ENCODE assay signal across 17 cellular contexts in the genomic region with DNA sequence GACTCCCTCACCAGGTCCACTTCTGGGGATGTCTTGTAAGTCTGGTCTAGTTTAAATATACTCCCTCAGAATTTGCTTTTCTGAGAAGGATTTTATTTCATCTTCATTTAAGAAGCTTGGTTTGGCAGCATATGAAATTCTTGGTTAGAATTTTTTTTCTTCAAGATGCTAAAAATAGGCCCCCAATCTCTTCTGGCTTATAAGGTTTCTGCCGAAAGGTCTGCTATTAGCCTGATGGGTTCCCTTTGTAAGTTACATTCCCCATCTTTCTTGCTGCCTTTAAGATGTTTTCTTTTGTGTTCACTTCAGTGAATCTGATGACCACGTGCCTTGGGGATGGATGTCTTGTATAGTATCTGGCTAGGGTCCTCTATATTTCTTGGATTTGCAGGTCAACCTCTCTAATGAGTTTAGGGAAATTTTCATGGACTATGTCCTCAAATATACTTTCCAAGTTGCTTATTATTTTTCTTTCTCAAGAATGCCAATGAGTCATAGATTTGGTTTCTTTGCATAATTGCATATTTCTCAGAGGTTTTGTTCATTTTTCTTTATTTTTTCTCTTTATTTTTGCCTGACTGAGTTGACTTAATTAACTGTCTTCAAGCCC. TPM values are rescaled to one million over a fixed set of nuclear protein-coding genes. Genes with fewer than 3 reads are reported as not detected.
A peak's percentile ranks its signal among the peaks of the same experiment; 100 is the strongest.
DNase-seq lines count a peak whose midpoint lies in the region; ATAC-seq and TF ChIP-seq lines count a peak whose summit lies in the region.
"Had no signal": no experiment of that assay in that cellular context is flagged by ENCODE, and none has a peak within 500 bp of the region (broad histone marks: within the 10 kb centered on the region; RNA-seq: fewer than 3 reads in every experiment).

No MANE protein-coding gene starts in this region.

- no peaks in the 10 kb centered on the region for H3K27me3 Mint-ChIP-seq in activated naive CD8-positive, alpha-beta T cell treated with anti-CD3 and anti-CD28 coated beads for 36 hours

- H3K27me3 ChIP-seq in ascending aorta (no peaks in the 10 kb centered on the region), esophagus muscularis mucosa (no peaks in the 10 kb centered on the region)

- H3K9me3 Mint-ChIP-seq in activated naive CD8-positive, alpha-beta T cell treated with anti-CD3 and anti-CD28 coated beads for 36 hours: peaks cover 10% of the 10 kb centered on the region

- TF ChIP-seq POLR2A in esophagus muscularis mucosa (IDR thresholded peaks at IDR 0.05; ENCODE audit: low read depth): no peak

- no peak overlapping the region for H3K4me3 ChIP-seq in ascending aorta
- no peak overlapping the region for H3K4me3 ChIP-seq in esophagus muscularis mucosa
- H3K4me3 ChIP-seq: A549, SK-N-MC had no signal

- no peak for TF ChIP-seq EP300 in esophagus muscularis mucosa (IDR thresholded peaks at IDR 0.05)

- peaks cover 11% of the 10 kb centered on the region for H3K36me3 Mint-ChIP-seq in activated naive CD8-positive, alpha-beta T cell treated with anti-CD3 and anti-CD28 coated beads for 36 hours

- H3K4me1 Mint-ChIP-seq in activated naive CD8-positive, alpha-beta T cell treated with anti-CD3 and anti-CD28 coated beads for 36 hours: peaks cover 22% of the 10 kb centered on the region

- ATAC-seq in GM18517 (IDR thresholded peaks at IDR 0.05; ENCODE audit: unreplicated experiment): no peak
- ATAC-seq: A549 had no signal

- 89% methylated on average over 2 of the region's 2 CpGs for WGBS in esophagus muscularis mucosa

- intact Hi-C loops in ascending aorta (cut with DNase I): loop anchor here (5.0 kb wide), 2 partner anchors 44 to 104 kb away; no protein-coding TSS in a partner anchor
- intact Hi-C loops in esophagus muscularis mucosa (cut with DNase I): no loop called here

- no peaks in the 10 kb centered on the region for H3K36me3 ChIP-seq in ascending aorta
- H3K36me3 ChIP-seq in esophagus muscularis mucosa: no peaks in the 10 kb centered on the region

- TF ChIP-seq CTCF in ascending aorta (IDR thresholded peaks at IDR 0.05): no peak
- no peak for TF ChIP-seq CTCF in esophagus muscularis mucosa (IDR thresholded peaks at IDR 0.05)

- H3K9me3 ChIP-seq in ascending aorta (peaks cover 0 to 5% of the 10 kb centered on the region in 2 donors), esophagus muscularis mucosa (no peaks in the 10 kb centered on the region)

- H3K27ac Mint-ChIP-seq in activated naive CD8-positive, alpha-beta T cell treated with anti-CD3 and anti-CD28 coated beads for 36 hours: no peak overlapping the region

- peaks cover 10 to 26% of the 10 kb centered on the region in 2 donors for H3K4me1 ChIP-seq in ascending aorta
- peaks cover 5 to 27% (median 20%) of the 10 kb centered on the region in 4 donors for H3K4me1 ChIP-seq in esophagus muscularis mucosa

- peak overlapping the region; percentile 62 to 71 for H3K27ac ChIP-seq in ascending aorta
- no peak overlapping the region for H3K27ac ChIP-seq in esophagus muscularis mucosa (replicated peaks in 1 of 4)
- H3K27ac ChIP-seq: A549, SK-N-MC had no signal

- DNase-seq in GM04503 (ENCODE audit: low read depth) (peak; percentile 31), ascending aorta (ENCODE audit: low spot score in 2 of 2) (no peak), esophagus muscularis mucosa (ENCODE audit: extremely low spot score) (peak; percentile 24), iris pigment epithelial cell (ENCODE audit: low read depth) (peak; percentile 31), globus pallidus (ENCODE audit: low spot score) (no peak)
- no peak for DNase-seq in activated naive CD8-positive, alpha-beta T cell treated with anti-CD3 and anti-CD28 coated beads for 36 hours
- no peak for DNase-seq in stimulated activated CD4-positive, alpha-beta T cell treated with anti-CD3 and anti-CD28 coated beads, Interleukin-4, amount 100 ng/mL, for 1 hour
- DNase-seq: C1 segment of cervical spinal cord, Kasumi-1, NCI-H1417, NCI-H187 treated with DMSO at 0.1 percent for 48 hours, NCI-H69, Right ventricle myocardium superior had no signal

- no peak overlapping the region for H3K4me3 Mint-ChIP-seq in activated naive CD8-positive, alpha-beta T cell treated with anti-CD3 and anti-CD28 coated beads for 36 hours

RNA-seq across cellular contexts. Expression of gene TCP10L, which starts 19.4 kb away (rescaled TPM):
- total RNA-seq in ascending aorta (3.9 TPM), esophagus muscularis mucosa (1 to 10 TPM; 1.2 to 1.7 (median 1.5) TPM)
- under 1 TPM; 0.48 to 0.52 TPM for total RNA-seq in activated naive CD8-positive, alpha-beta T cell treated with anti-CD3 and anti-CD28 coated beads for 36 hours
- total RNA-seq: HT-29 had no signal

RNA-seq across cellular contexts. Expression of gene CFAP298, which starts 46.2 kb away (rescaled TPM):
- total RNA-seq in ascending aorta (18.3 TPM), esophagus muscularis mucosa (10 to 100 TPM; 22.8 to 41.2 (median 32.8) TPM)
- total RNA-seq in activated naive CD8-positive, alpha-beta T cell treated with anti-CD3 and anti-CD28 coated beads for 36 hours: 10 to 100 TPM; 47.2 to 48.5 TPM

Comparison
In these comparisons a context has a peak if more than half of its experiments do, and no peak if none do; other contexts are left out.
1. DNase-seq: peak in GM04503 (single experiment), esophagus muscularis mucosa (single experiment) and iris pigment epithelial cell (single experiment); none in ascending aorta (0 of 2), activated naive CD8-positive, alpha-beta T cell treated with anti-CD3 and anti-CD28 coated beads for 36 hours (single experiment), stimulated activated CD4-positive, alpha-beta T cell treated with anti-CD3 and anti-CD28 coated beads, Interleukin-4, amount 100 ng/mL, for 1 hour (single experiment) and globus pallidus (single experiment).
2. H3K27ac ChIP-seq: peak in ascending aorta (2 of 2); none in esophagus muscularis mucosa (0 of 4).